In genomic region chr16:54459509-54460235, GRCh38 we compare ENCODE assay signal across 28 cellular contexts.
DNase-seq lines count a peak whose midpoint lies in the region; ATAC-seq, FAIRE-seq and TF ChIP-seq lines count a peak whose summit lies in the region.
"Had no signal": no experiment of that assay in that cellular context is flagged by ENCODE, and none has a peak within 500 bp of the region (broad histone marks: within the 10 kb centered on the region; RNA-seq: fewer than 3 reads in every experiment).

No MANE protein-coding gene starts in this region.

- no peak overlapping the region for H3K27ac Mint-ChIP-seq in astrocyte (ENCODE audit: unreplicated experiment)
- H3K27ac Mint-ChIP-seq: activated CD8-positive, alpha-beta T cell treated with anti-CD3 and anti-CD28 coated beads for 36 hours; neural progenitor cell; WTC11 had no signal

- H3K27ac ChIP-seq in liver (ENCODE audit: low read depth in 1 of 2, low read length in 2 of 2): peak overlapping the region; percentile 66 to 74
- no peak overlapping the region for H3K27ac ChIP-seq in HepG2 (ENCODE audit: extremely low read length, insufficient read depth, low read length)
- no peak overlapping the region for H3K27ac ChIP-seq in astrocyte (ENCODE audit: low read depth, low read length)
- no peak overlapping the region for H3K27ac ChIP-seq in hepatocyte
- H3K27ac ChIP-seq: esophagus muscularis mucosa, heart left ventricle, left ventricle myocardium inferior, neural progenitor cell, Peyer's patch, upper lobe of right lung had no signal

- peak overlapping the region; percentile 47 to 51 for H3K9ac ChIP-seq in liver (ENCODE audit: low read depth in 1 of 2, low read length in 2 of 2)
- no peak overlapping the region for H3K9ac ChIP-seq in HepG2 (ENCODE audit: insufficient read depth, low read depth, low read length)
- H3K9ac ChIP-seq in astrocyte (ENCODE audit: low read length): no peak overlapping the region
- H3K9ac ChIP-seq: neural progenitor cell had no signal

- DNase-seq in HepG2 (ENCODE audit: low spot score) (no peak), astrocyte (ENCODE audit: low read depth) (peak; percentile 24), hepatocyte (ENCODE audit: low spot score) (no peak), NCI-H2171 (lab: John Stamatoyannopoulos, UW) (no peak), NCI-H1092 (lab: John Stamatoyannopoulos, UW) (no peak)
- no peak for DNase-seq in stimulated activated CD4-positive, alpha-beta T cell treated with anti-CD3 and anti-CD28 coated beads, Interleukin-2, amount 100 ng/mL, for 48 hours
- DNase-seq: 8988T; activated CD8-positive, alpha-beta T cell treated with anti-CD3 and anti-CD28 coated beads for 36 hours; activated naive CD4-positive, alpha-beta T cell treated with Interleukin-2 at 50 U/mL for 16 hours; activated T-cell treated with anti-CD3 and anti-CD28 coated beads, Interleukin-2, amount 50 U/mL, for 4 hours; amygdala; DMS 273 treated with DMSO at 0.1 percent for 48 hours; effector CD4-positive, alpha-beta T cell; H7; heart left ventricle; Kasumi-1; left ventricle myocardium inferior; NCI-H1092 treated with DMSO at 0.1 percent for 48 hours; NCI-H2081 treated with DMSO at 0.1 percent for 48 hours; NCI-H510A; Peyer's patch; upper lobe of right lung had no signal

- ATAC-seq in HepG2 (no peak), GM19328 (IDR thresholded peaks at IDR 0.05; ENCODE audit: unreplicated experiment) (no peak)
- ATAC-seq: activated CD8-positive, alpha-beta T cell treated with anti-CD3 and anti-CD28 coated beads for 36 hours; activated T-cell treated with anti-CD3 and anti-CD28 coated beads, Interleukin-2, amount 50 U/mL, for 4 hours; heart left ventricle; upper lobe of right lung; WTC11 had no signal

- peaks cover 0 to 5% (median under 1%) of the 10 kb centered on the region in 4 donors for H3K9me3 ChIP-seq in liver (ENCODE audit: control insufficient read depth in 4 of 4, low read length in 3 of 4)
- peaks cover 21% of the 10 kb centered on the region for H3K9me3 ChIP-seq in HepG2 (ENCODE audit: low read length)
- no peaks in the 10 kb centered on the region for H3K9me3 ChIP-seq in astrocyte (ENCODE audit: insufficient read depth, low read depth, low read length)
- H3K9me3 ChIP-seq in hepatocyte (ENCODE audit: low read depth): no peaks in the 10 kb centered on the region
- H3K9me3 ChIP-seq: upper lobe of right lung had no signal

- H3K27me3 Mint-ChIP-seq in astrocyte (ENCODE audit: low read depth, unreplicated experiment): peaks cover 21% of the 10 kb centered on the region

- intact Hi-C loops in HepG2 (cut with micrococcal nuclease; ENCODE audit: unreplicated experiment): no loop called here

- TF ChIP-seq POLR2A in HepG2 (IDR thresholded peaks at IDR 0.05; ENCODE audit: insufficient read depth in 1 of 2, low read depth in 2 of 2, low read length in 2 of 2): no peak

- in situ Hi-C loops in HepG2 (cut with HindIII; ENCODE audit: extremely low pct_ligation_motif_present, low pct_unique_long_range_greater_than_20kb): no loop called here

- no peak overlapping the region for H3K4me3 Mint-ChIP-seq in astrocyte (ENCODE audit: unreplicated experiment)
- H3K4me3 Mint-ChIP-seq: activated CD8-positive, alpha-beta T cell treated with anti-CD3 and anti-CD28 coated beads for 36 hours; activated T-cell treated with anti-CD3 and anti-CD28 coated beads, Interleukin-2, amount 50 U/mL, for 4 hours; neural progenitor cell; WTC11 had no signal

- no peak for TF ChIP-seq EP300 in HepG2 (IDR thresholded peaks at IDR 0.05; ENCODE audit: low read depth in 2 of 2, low read length in 2 of 2)
- TF ChIP-seq EP300 in HepG2 (CRISPR knock-in tag; IDR thresholded peaks at IDR 0.05; ENCODE audit: borderline replicate concordance): no peak

- 38% methylated on average over 13 of the region's 13 CpGs for WGBS in liver
- 38% methylated on average over 13 of the region's 13 CpGs for WGBS in HepG2 (ENCODE audit: low lambda C conversion rate)
- WGBS in hepatocyte (ENCODE audit: low lambda C conversion rate, missing lambda C conversion rate): 51% methylated on average over 13 of the region's 13 CpGs

- H3K4me1 Mint-ChIP-seq in astrocyte (ENCODE audit: low read depth, unreplicated experiment): peaks cover 6% of the 10 kb centered on the region

- FAIRE-seq in HepG2 (lab: Jason Lieb, UNC) (no peak), astrocyte (lab: Jason Lieb, UNC) (peak; percentile 98)
- FAIRE-seq: G401.6 had no signal

- H3K27me3 ChIP-seq in liver (ENCODE audit: control insufficient read depth in 4 of 4, insufficient read depth in 4 of 4, low read length in 3 of 4) (no peaks in the 10 kb centered on the region), HepG2 (ENCODE audit: control insufficient read depth in 1 of 2, insufficient read depth in 2 of 2, low read length in 2 of 2) (peaks cover 0 to 8% of the 10 kb centered on the region in 2 experiments; a peak in 1 of 5 replicates), astrocyte (ENCODE audit: insufficient read depth, low read length) (peaks cover 2% of the 10 kb centered on the region), hepatocyte (peaks cover 12% of the 10 kb centered on the region)
- H3K27me3 ChIP-seq: heart left ventricle, neural progenitor cell, Peyer's patch, upper lobe of right lung had no signal

- no peaks in the 10 kb centered on the region for H4K20me1 ChIP-seq in HepG2 (ENCODE audit: insufficient read depth, low read length)
- no peaks in the 10 kb centered on the region for H4K20me1 ChIP-seq in astrocyte (ENCODE audit: insufficient read depth, low read length)
- no peaks in the 10 kb centered on the region for H4K20me1 ChIP-seq in hepatocyte (ENCODE audit: insufficient read depth, poor library complexity, severe bottlenecking)

- no peak overlapping the region for H3K4me2 ChIP-seq in HepG2 (ENCODE audit: low read depth, low read length)
- H3K4me2 ChIP-seq in astrocyte (ENCODE audit: low read length): no peak overlapping the region
- peak overlapping the region; percentile 43 for H3K4me2 ChIP-seq in hepatocyte
- H3K4me2 ChIP-seq: neural progenitor cell had no signal

- H3K36me3 Mint-ChIP-seq in astrocyte (ENCODE audit: low read depth, unreplicated experiment): no peaks in the 10 kb centered on the region

- CTCF ChIA-PET in HepG2 (lab: Yijun Ruan, JAX; ENCODE audit: low intra/inter-chr PET ratio, low total read pairs): no interaction called here

- H3K79me2 ChIP-seq in HepG2 (ENCODE audit: insufficient read depth, low read length): no peaks in the 10 kb centered on the region
- no peaks in the 10 kb centered on the region for H3K79me2 ChIP-seq in astrocyte (ENCODE audit: insufficient read depth, low read length)
- no peaks in the 10 kb centered on the region for H3K79me2 ChIP-seq in hepatocyte

- H2AFZ ChIP-seq in HepG2 (ENCODE audit: low read length): no peak overlapping the region
- H2AFZ ChIP-seq in astrocyte (ENCODE audit: low read depth, low read length): no peak overlapping the region
- H2AFZ ChIP-seq in hepatocyte: no peak overlapping the region
- H2AFZ ChIP-seq: neural progenitor cell had no signal

- POLR2A ChIA-PET in HepG2 (lab: Yijun Ruan, JAX): no interaction called here

- TF ChIP-seq CTCF in liver (IDR thresholded peaks at IDR 0.05; ENCODE audit: low read depth, low read length, missing input control) (no peak), HepG2 (CRISPR knock-in tag; IDR thresholded peaks at IDR 0.05) (no peak), astrocyte (IDR thresholded peaks at IDR 0.05; ENCODE audit: insufficient read depth, low read depth, low read length) (no peak), hepatocyte (IDR thresholded peaks at IDR 0.05; ENCODE audit: poor library complexity) (no peak)

- H3K36me3 ChIP-seq in liver (ENCODE audit: control insufficient read depth in 4 of 4, insufficient read depth in 3 of 4, low read depth in 1 of 4, low read length in 3 of 4): no peaks in the 10 kb centered on the region
- no peaks in the 10 kb centered on the region for H3K36me3 ChIP-seq in HepG2 (replicated peaks in 1 of 2; ENCODE audit: control insufficient read depth in 1 of 2, insufficient read depth in 2 of 2, low read length in 2 of 2)
- no peaks in the 10 kb centered on the region for H3K36me3 ChIP-seq in astrocyte (ENCODE audit: insufficient read depth, low read length)
- H3K36me3 ChIP-seq in hepatocyte (replicated peaks; ENCODE audit: insufficient read depth, low read depth): no peaks in the 10 kb centered on the region
- H3K36me3 ChIP-seq: esophagus muscularis mucosa, heart left ventricle, left ventricle myocardium inferior, neural progenitor cell, Peyer's patch, upper lobe of right lung had no signal

- BruUV-seq in HepG2 (replicated peaks; lab: Mats Ljungman, UMichigan): no TSS peak

- no peaks in the 10 kb centered on the region for H3K9me2 ChIP-seq in hepatocyte (replicated peaks; ENCODE audit: insufficient read depth)

- TF ChIP-seq RAD21 in liver (IDR thresholded peaks at IDR 0.05): peak in 1 of 2 donors; percentile 31
- TF ChIP-seq RAD21 in HepG2 (CRISPR knock-in tag; IDR thresholded peaks at IDR 0.05): no peak

- H3K9me3 Mint-ChIP-seq in astrocyte (ENCODE audit: unreplicated experiment): peaks cover 11% of the 10 kb centered on the region

- H3K4me1 ChIP-seq in liver (ENCODE audit: control insufficient read depth in 4 of 4, insufficient read depth in 4 of 4, low read length in 3 of 4): peaks cover 2 to 16% (median 10%) of the 10 kb centered on the region in 4 donors
- H3K4me1 ChIP-seq in HepG2 (ENCODE audit: insufficient read depth, low read length): no peaks in the 10 kb centered on the region
- peaks cover 12% of the 10 kb centered on the region for H3K4me1 ChIP-seq in astrocyte (ENCODE audit: insufficient read depth, low read length)
- peaks cover 20% of the 10 kb centered on the region for H3K4me1 ChIP-seq in hepatocyte (ENCODE audit: insufficient read depth)
- H3K4me1 ChIP-seq: esophagus muscularis mucosa, heart left ventricle, left ventricle myocardium inferior, neural progenitor cell, Peyer's patch, upper lobe of right lung had no signal

- H3K4me3 ChIP-seq in liver (ENCODE audit: low read depth in 1 of 3, low read length in 3 of 3): peak overlapping the region in 1 of 3 donors; percentile 12
- H3K4me3 ChIP-seq in HepG2 (replicated peaks in 1 of 3; ENCODE audit: insufficient read depth in 1 of 3, low read depth in 2 of 3, low read length in 3 of 3): no peak overlapping the region
- no peak overlapping the region for H3K4me3 ChIP-seq in astrocyte (ENCODE audit: insufficient read depth, low read depth, low read length)
- no peak overlapping the region for H3K4me3 ChIP-seq in hepatocyte
- H3K4me3 ChIP-seq: esophagus muscularis mucosa, heart left ventricle, left ventricle myocardium inferior, neural progenitor cell, Peyer's patch, upper lobe of right lung had no signal

TF ChIP-seq in liver, 16 proteins besides CTCF, POLR2A, EP300 and RAD21 (continues in another document):
- TF ChIP-seq FOXA1 (IDR thresholded peaks at IDR 0.05) (no peak), HNF4A (conservative IDR thresholded peaks at IDR 0.05) (peak; percentile 49 to 91), JUND (IDR thresholded peaks at IDR 0.05) (peak in 1 of 2 donors; percentile 47)

TF ChIP-seq in HepG2, 621 proteins besides CTCF, POLR2A, EP300 and RAD21 (continues in another document):
- TF ChIP-seq ZNF562 (CRISPR knock-in tag; IDR thresholded peaks at IDR 0.05; ENCODE audit: borderline replicate concordance): no peak
- TF ChIP-seq RAD51 (IDR thresholded peaks at IDR 0.05; ENCODE audit: borderline replicate concordance): no peak
- TF ChIP-seq ETV5 (CRISPR knock-in tag; IDR thresholded peaks at IDR 0.05; ENCODE audit: borderline replicate concordance): no peak
- no peak for TF ChIP-seq ZMYM4 (CRISPR knock-in tag; IDR thresholded peaks at IDR 0.05)

Comparison
In these comparisons a context has a peak if more than half of its experiments do, and no peak if none do; other contexts are left out.
1. H3K27ac ChIP-seq: peak in liver (2 of 2); none in HepG2 (single experiment), astrocyte (single experiment) and hepatocyte (single experiment).
2. H3K9ac ChIP-seq: peak in liver (2 of 2); none in HepG2 (single experiment) and astrocyte (single experiment).